Comparison of ENCODE assay signal across 18 cellular contexts in the genomic region with DNA sequence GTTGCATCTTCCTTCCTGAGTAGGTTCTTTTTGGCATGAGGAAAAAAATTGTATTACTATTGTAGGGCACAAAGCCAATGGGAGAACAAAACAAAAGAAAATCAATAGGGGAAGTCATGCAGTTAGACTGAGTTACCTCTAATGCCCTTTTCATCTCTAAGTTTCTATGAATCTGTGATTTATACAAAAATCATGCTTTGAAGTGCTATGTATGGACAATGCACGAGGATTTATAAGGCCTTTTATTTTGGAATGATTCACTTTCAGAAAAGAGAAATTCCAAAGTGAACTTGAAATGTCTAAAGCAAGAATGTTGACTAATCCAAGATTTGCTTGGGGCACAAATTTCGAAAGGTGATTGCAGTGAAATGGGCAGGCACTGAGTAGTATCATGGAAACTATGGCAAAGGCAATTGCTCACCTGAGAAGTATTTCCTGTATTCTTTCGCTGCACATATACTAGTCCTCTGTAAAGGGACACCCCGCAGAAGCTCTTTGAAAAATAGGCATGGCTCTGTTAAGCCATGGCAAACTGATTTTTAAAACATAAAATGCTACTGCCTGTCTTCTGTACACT. TPM values are rescaled to one million over a fixed set of nuclear protein-coding genes. Genes with fewer than 3 reads are reported as not detected.
DNase-seq lines count a peak whose midpoint lies in the region; ATAC-seq, FAIRE-seq and TF ChIP-seq lines count a peak whose summit lies in the region.
"Had no signal": no experiment of that assay in that cellular context is flagged by ENCODE, and none has a peak within 500 bp of the region (broad histone marks: within the 10 kb centered on the region; RNA-seq: fewer than 3 reads in every experiment).

No MANE protein-coding gene starts in this region.

- H3K36me3 Mint-ChIP-seq in Calu3 (ENCODE audit: insufficient read depth, unreplicated experiment) (no peaks in the 10 kb centered on the region), astrocyte (ENCODE audit: low read depth, unreplicated experiment) (no peaks in the 10 kb centered on the region), mesothelial cell of epicardium (no peaks in the 10 kb centered on the region)
- no peaks in the 10 kb centered on the region for H3K36me3 Mint-ChIP-seq in stimulated activated effector memory CD8-positive, alpha-beta T cell treated with anti-CD3 and anti-CD28 coated beads, Interleukin-12 subunit alpha, Interleukin-12 subunit beta, amount 100 ng/mL, for 72 hours
- H3K36me3 Mint-ChIP-seq: CD4-positive, CD25-positive, alpha-beta regulatory T cell had no signal

- no peaks in the 10 kb centered on the region for H3K27me3 Mint-ChIP-seq in Calu3 (ENCODE audit: unreplicated experiment)
- H3K27me3 Mint-ChIP-seq in astrocyte (ENCODE audit: low read depth, unreplicated experiment): peaks cover 6% of the 10 kb centered on the region
- no peaks in the 10 kb centered on the region for H3K27me3 Mint-ChIP-seq in mesothelial cell of epicardium (ENCODE audit: low read depth)

- H3K27ac ChIP-seq in astrocyte (ENCODE audit: low read depth, low read length): no peak overlapping the region

- H3K9me3 Mint-ChIP-seq in Calu3 (ENCODE audit: low read depth, unreplicated experiment) (no peaks in the 10 kb centered on the region), astrocyte (ENCODE audit: unreplicated experiment) (no peaks in the 10 kb centered on the region), mesothelial cell of epicardium (peaks cover 23% of the 10 kb centered on the region)
- H3K9me3 Mint-ChIP-seq in stimulated activated effector memory CD8-positive, alpha-beta T cell treated with anti-CD3 and anti-CD28 coated beads, Interleukin-12 subunit alpha, Interleukin-12 subunit beta, amount 100 ng/mL, for 72 hours: no peaks in the 10 kb centered on the region
- H3K9me3 Mint-ChIP-seq: CD4-positive, CD25-positive, alpha-beta regulatory T cell had no signal

- peak; percentile 95 for FAIRE-seq in astrocyte (lab: Jason Lieb, UNC)
- FAIRE-seq: A204.1, H54 had no signal

- H3K9ac ChIP-seq in astrocyte (ENCODE audit: low read length): no peak overlapping the region
- H3K9ac ChIP-seq: SK-N-SH had no signal

- no peaks in the 10 kb centered on the region for H3K79me2 ChIP-seq in astrocyte (ENCODE audit: insufficient read depth, low read length)

- BruUV-seq in Calu3 (replicated peaks; lab: Mats Ljungman, UMichigan): no TSS peak

- H3K4me1 Mint-ChIP-seq in Calu3 (ENCODE audit: low read depth, unreplicated experiment): no peaks in the 10 kb centered on the region
- no peaks in the 10 kb centered on the region for H3K4me1 Mint-ChIP-seq in astrocyte (ENCODE audit: low read depth, unreplicated experiment)
- H3K4me1 Mint-ChIP-seq in mesothelial cell of epicardium: no peaks in the 10 kb centered on the region
- no peaks in the 10 kb centered on the region for H3K4me1 Mint-ChIP-seq in stimulated activated effector memory CD8-positive, alpha-beta T cell treated with anti-CD3 and anti-CD28 coated beads, Interleukin-12 subunit alpha, Interleukin-12 subunit beta, amount 100 ng/mL, for 72 hours
- H3K4me1 Mint-ChIP-seq: CD4-positive, CD25-positive, alpha-beta regulatory T cell had no signal

- DNase-seq in Calu3: peak; percentile 28
- peak; percentile 9 for DNase-seq in HS-5 (ENCODE audit: low read depth)
- no peak for DNase-seq in astrocyte (ENCODE audit: low read depth)
- DNase-seq in iris pigment epithelial cell (ENCODE audit: low read depth): peak; percentile 5
- DNase-seq in mesothelial cell of epicardium (ENCODE audit: low spot score in 2 of 2, unreplicated experiment in 2 of 2): no peak
- DNase-seq in stimulated activated effector memory CD8-positive, alpha-beta T cell treated with anti-CD3 and anti-CD28 coated beads, Interleukin-12 subunit alpha, Interleukin-12 subunit beta, amount 100 ng/mL, for 72 hours (ENCODE audit: low spot score in 2 of 2): no peak
- no peak for DNase-seq in NOMO-1 treated with dmso at 0.1 percent for 144 hours (lab: John Stamatoyannopoulos, UW; ENCODE audit: unreplicated experiment)
- DNase-seq: CD4-positive, CD25-positive, alpha-beta regulatory T cell; DMS79 treated with DMSO at 0.1 percent for 48 hours; NCI-H1436; NCI-H2081; NCI-H2227 treated with DMSO at 0.1 percent for 48 hours; NCI-H526 treated with DMSO at 0.1 percent for 48 hours; Right ventricle myocardium superior; SK-N-SH had no signal

- no peak overlapping the region for H3K4me3 ChIP-seq in astrocyte (ENCODE audit: insufficient read depth, low read depth, low read length)

- H3K4me3 Mint-ChIP-seq in Calu3 (ENCODE audit: low read depth, unreplicated experiment) (no peak overlapping the region), astrocyte (ENCODE audit: unreplicated experiment) (no peak overlapping the region), mesothelial cell of epicardium (no peak overlapping the region)
- H3K4me3 Mint-ChIP-seq in stimulated activated effector memory CD8-positive, alpha-beta T cell treated with anti-CD3 and anti-CD28 coated beads, Interleukin-12 subunit alpha, Interleukin-12 subunit beta, amount 100 ng/mL, for 72 hours: no peak overlapping the region
- H3K4me3 Mint-ChIP-seq: CD4-positive, CD25-positive, alpha-beta regulatory T cell had no signal

- H3K9me3 ChIP-seq in astrocyte (ENCODE audit: insufficient read depth, low read depth, low read length): no peaks in the 10 kb centered on the region
- H3K9me3 ChIP-seq: SK-N-SH had no signal

- H2AFZ ChIP-seq in astrocyte (ENCODE audit: low read depth, low read length): no peak overlapping the region

- ATAC-seq in stimulated activated effector memory CD8-positive, alpha-beta T cell treated with anti-CD3 and anti-CD28 coated beads, Interleukin-12 subunit alpha, Interleukin-12 subunit beta, amount 100 ng/mL, for 72 hours: no peak
- no peak for ATAC-seq in GM19328 (IDR thresholded peaks at IDR 0.05; ENCODE audit: unreplicated experiment)

- TF ChIP-seq CTCF in Calu3 (IDR thresholded peaks at IDR 0.05; ENCODE audit: unreplicated experiment) (no peak), astrocyte (IDR thresholded peaks at IDR 0.05; ENCODE audit: insufficient read depth, low read depth, low read length) (no peak), mesothelial cell of epicardium (IDR thresholded peaks at IDR 0.05; ENCODE audit: unreplicated experiment) (no peak)

- H3K27ac Mint-ChIP-seq in Calu3 (ENCODE audit: unreplicated experiment) (peak overlapping the region; percentile 50), astrocyte (ENCODE audit: unreplicated experiment) (no peak overlapping the region), mesothelial cell of epicardium (no peak overlapping the region)
- no peak overlapping the region for H3K27ac Mint-ChIP-seq in stimulated activated effector memory CD8-positive, alpha-beta T cell treated with anti-CD3 and anti-CD28 coated beads, Interleukin-12 subunit alpha, Interleukin-12 subunit beta, amount 100 ng/mL, for 72 hours
- H3K27ac Mint-ChIP-seq: CD4-positive, CD25-positive, alpha-beta regulatory T cell had no signal

- intact Hi-C loops in Calu3 (cut with micrococcal nuclease; ENCODE audit: unreplicated experiment): no loop called here

- H3K36me3 ChIP-seq in astrocyte (ENCODE audit: insufficient read depth, low read length): no peaks in the 10 kb centered on the region

- CTCF ChIA-PET in Calu3 (lab: Charles Lee): interaction anchor here (0.6 to 1.0 kb wide), 2 partner anchors 8 to 56 kb away, joined by 3 read pairs; no protein-coding TSS in a partner anchor

- no peak overlapping the region for H3K4me2 ChIP-seq in astrocyte (ENCODE audit: low read length)
- H3K4me2 ChIP-seq: SK-N-SH had no signal

- no peaks in the 10 kb centered on the region for H3K27me3 ChIP-seq in astrocyte (ENCODE audit: insufficient read depth, low read length)

- no peaks in the 10 kb centered on the region for H3K4me1 ChIP-seq in astrocyte (ENCODE audit: insufficient read depth, low read length)

- no peaks in the 10 kb centered on the region for H4K20me1 ChIP-seq in astrocyte (ENCODE audit: insufficient read depth, low read length)

RNA-seq across cellular contexts. Expression of a gene that starts 52.8 kb away (rescaled TPM):
- total RNA-seq in Calu3 (2022): not detected in 2 replicates
- 0.14 and 0.19 TPM in 2 replicates for total RNA-seq in astrocyte
- not detected in 3 replicates for total RNA-seq in mesothelial cell of epicardium
- total RNA-seq: CD4-positive, CD25-positive, alpha-beta regulatory T cell; Right ventricle myocardium superior had no signal

Comparison
In these comparisons a context has a peak if more than half of its experiments do, and no peak if none do; other contexts are left out.
1. DNase-seq: peak in Calu3 (single experiment), HS-5 (single experiment) and iris pigment epithelial cell (single experiment); none in astrocyte (single experiment), mesothelial cell of epicardium (0 of 2), stimulated activated effector memory CD8-positive, alpha-beta T cell treated with anti-CD3 and anti-CD28 coated beads, Interleukin-12 subunit alpha, Interleukin-12 subunit beta, amount 100 ng/mL, for 72 hours (0 of 2) and NOMO-1 treated with dmso at 0.1 percent for 144 hours (single experiment).